1 cellular context compared by ENCODE assay signal in the genomic region with DNA sequence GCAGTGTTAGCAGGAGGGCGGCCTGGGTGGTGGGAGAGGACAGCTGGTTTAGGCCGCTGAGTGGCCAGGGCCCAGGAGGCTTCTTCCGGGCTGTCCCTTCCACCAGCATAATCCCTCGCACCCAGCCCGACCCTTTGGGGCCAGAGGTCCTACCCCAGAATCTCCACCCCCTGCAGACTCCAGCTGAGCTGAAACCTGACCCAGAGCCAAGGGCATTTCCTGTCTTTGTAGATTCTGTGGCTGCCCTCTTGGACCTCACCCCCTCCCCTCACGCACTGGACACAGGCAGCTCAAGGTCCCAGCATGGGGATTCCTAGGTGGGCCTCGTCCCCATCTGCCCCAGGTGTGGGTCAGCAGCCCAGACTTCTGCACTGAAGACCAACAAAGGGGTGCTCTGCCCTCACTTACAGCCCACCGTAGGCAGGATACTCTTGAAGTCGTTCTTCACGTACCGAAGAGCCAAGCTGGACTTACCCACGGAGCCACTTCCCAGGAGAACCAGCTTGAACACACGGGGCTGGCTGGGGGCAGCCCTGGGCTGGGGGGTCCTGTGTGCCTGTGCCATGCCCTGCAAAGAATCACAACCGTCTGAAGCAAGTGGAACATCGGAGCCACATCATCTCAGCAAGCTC.
TF ChIP-seq lines count a peak whose summit lies in the region.

No MANE protein-coding gene starts in this region.

TF ChIP-seq in HepG2, 621 proteins besides CTCF, POLR2A, EP300 and RAD21 (continued from another document and continues in another):
- TF ChIP-seq, protein P1, sequence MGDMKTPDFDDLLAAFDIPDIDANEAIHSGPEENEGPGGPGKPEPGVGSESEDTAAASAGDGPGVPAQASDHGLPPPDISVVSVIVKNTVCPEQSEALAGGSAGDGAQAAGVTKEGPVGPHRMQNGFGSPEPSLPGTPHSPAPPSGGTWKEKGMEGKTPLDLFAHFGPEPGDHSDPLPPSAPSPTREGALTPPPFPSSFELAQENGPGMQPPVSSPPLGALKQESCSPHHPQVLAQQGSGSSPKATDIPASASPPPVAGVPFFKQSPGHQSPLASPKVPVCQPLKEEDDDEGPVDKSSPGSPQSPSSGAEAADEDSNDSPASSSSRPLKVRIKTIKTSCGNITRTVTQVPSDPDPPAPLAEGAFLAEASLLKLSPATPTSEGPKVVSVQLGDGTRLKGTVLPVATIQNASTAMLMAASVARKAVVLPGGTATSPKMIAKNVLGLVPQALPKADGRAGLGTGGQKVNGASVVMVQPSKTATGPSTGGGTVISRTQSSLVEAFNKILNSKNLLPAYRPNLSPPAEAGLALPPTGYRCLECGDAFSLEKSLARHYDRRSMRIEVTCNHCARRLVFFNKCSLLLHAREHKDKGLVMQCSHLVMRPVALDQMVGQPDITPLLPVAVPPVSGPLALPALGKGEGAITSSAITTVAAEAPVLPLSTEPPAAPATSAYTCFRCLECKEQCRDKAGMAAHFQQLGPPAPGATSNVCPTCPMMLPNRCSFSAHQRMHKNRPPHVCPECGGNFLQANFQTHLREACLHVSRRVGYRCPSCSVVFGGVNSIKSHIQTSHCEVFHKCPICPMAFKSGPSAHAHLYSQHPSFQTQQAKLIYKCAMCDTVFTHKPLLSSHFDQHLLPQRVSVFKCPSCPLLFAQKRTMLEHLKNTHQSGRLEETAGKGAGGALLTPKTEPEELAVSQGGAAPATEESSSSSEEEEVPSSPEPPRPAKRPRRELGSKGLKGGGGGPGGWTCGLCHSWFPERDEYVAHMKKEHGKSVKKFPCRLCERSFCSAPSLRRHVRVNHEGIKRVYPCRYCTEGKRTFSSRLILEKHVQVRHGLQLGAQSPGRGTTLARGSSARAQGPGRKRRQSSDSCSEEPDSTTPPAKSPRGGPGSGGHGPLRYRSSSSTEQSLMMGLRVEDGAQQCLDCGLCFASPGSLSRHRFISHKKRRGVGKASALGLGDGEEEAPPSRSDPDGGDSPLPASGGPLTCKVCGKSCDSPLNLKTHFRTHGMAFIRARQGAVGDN (CRISPR knock-in tag; IDR thresholded peaks at IDR 0.05) = peak; percentile 98
- TF ChIP-seq, protein P2, sequence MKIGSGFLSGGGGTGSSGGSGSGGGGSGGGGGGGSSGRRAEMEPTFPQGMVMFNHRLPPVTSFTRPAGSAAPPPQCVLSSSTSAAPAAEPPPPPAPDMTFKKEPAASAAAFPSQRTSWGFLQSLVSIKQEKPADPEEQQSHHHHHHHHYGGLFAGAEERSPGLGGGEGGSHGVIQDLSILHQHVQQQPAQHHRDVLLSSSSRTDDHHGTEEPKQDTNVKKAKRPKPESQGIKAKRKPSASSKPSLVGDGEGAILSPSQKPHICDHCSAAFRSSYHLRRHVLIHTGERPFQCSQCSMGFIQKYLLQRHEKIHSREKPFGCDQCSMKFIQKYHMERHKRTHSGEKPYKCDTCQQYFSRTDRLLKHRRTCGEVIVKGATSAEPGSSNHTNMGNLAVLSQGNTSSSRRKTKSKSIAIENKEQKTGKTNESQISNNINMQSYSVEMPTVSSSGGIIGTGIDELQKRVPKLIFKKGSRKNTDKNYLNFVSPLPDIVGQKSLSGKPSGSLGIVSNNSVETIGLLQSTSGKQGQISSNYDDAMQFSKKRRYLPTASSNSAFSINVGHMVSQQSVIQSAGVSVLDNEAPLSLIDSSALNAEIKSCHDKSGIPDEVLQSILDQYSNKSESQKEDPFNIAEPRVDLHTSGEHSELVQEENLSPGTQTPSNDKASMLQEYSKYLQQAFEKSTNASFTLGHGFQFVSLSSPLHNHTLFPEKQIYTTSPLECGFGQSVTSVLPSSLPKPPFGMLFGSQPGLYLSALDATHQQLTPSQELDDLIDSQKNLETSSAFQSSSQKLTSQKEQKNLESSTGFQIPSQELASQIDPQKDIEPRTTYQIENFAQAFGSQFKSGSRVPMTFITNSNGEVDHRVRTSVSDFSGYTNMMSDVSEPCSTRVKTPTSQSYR (CRISPR knock-in tag; IDR thresholded peaks at IDR 0.05; ENCODE audit: borderline replicate concordance) = peak; percentile 84
- TF ChIP-seq BRCA1 (CRISPR knock-in tag; IDR thresholded peaks at IDR 0.05) (0 out of 2 replicates have a peak, but pooled peaks have one; percentile 80), NR1H2 (CRISPR knock-in tag; IDR thresholded peaks at IDR 0.05; ENCODE audit: borderline replicate concordance, low read depth) (peak; percentile 54; the same call in 1 of the 2 replicates), PCBP1 (IDR thresholded peaks at IDR 0.05; ENCODE audit: borderline replicate concordance, low read depth, low read length) (no peak), CHD4 (IDR thresholded peaks at IDR 0.05; ENCODE audit: borderline replicate concordance, low read length) (0 out of 2 replicates have a peak, but pooled peaks have one; percentile 42), ELF1 (CRISPR knock-in tag; IDR thresholded peaks at IDR 0.05) (peak; percentile 89), ZNF329 (CRISPR knock-in tag; IDR thresholded peaks at IDR 0.05; ENCODE audit: low read depth) (no peak), EHMT2 (IDR thresholded peaks at IDR 0.05; ENCODE audit: borderline replicate concordance, low read depth, low read length) (no peak), TCF7L2 (IDR thresholded peaks at IDR 0.05; ENCODE audit: low read depth, low read length) (no peak), SP5 (CRISPR knock-in tag; IDR thresholded peaks at IDR 0.05; ENCODE audit: borderline replicate concordance, low read depth) (peak; percentile 99), ZNF781 (CRISPR knock-in tag; IDR thresholded peaks at IDR 0.05; ENCODE audit: borderline replicate concordance, not compliant biosample characterization) (no peak), SIN3B (IDR thresholded peaks at IDR 0.05; ENCODE audit: low read length) (no peak), ZNF326 (CRISPR knock-in tag; IDR thresholded peaks at IDR 0.05; ENCODE audit: borderline replicate concordance) (no peak)
- TF ChIP-seq, protein P3, sequence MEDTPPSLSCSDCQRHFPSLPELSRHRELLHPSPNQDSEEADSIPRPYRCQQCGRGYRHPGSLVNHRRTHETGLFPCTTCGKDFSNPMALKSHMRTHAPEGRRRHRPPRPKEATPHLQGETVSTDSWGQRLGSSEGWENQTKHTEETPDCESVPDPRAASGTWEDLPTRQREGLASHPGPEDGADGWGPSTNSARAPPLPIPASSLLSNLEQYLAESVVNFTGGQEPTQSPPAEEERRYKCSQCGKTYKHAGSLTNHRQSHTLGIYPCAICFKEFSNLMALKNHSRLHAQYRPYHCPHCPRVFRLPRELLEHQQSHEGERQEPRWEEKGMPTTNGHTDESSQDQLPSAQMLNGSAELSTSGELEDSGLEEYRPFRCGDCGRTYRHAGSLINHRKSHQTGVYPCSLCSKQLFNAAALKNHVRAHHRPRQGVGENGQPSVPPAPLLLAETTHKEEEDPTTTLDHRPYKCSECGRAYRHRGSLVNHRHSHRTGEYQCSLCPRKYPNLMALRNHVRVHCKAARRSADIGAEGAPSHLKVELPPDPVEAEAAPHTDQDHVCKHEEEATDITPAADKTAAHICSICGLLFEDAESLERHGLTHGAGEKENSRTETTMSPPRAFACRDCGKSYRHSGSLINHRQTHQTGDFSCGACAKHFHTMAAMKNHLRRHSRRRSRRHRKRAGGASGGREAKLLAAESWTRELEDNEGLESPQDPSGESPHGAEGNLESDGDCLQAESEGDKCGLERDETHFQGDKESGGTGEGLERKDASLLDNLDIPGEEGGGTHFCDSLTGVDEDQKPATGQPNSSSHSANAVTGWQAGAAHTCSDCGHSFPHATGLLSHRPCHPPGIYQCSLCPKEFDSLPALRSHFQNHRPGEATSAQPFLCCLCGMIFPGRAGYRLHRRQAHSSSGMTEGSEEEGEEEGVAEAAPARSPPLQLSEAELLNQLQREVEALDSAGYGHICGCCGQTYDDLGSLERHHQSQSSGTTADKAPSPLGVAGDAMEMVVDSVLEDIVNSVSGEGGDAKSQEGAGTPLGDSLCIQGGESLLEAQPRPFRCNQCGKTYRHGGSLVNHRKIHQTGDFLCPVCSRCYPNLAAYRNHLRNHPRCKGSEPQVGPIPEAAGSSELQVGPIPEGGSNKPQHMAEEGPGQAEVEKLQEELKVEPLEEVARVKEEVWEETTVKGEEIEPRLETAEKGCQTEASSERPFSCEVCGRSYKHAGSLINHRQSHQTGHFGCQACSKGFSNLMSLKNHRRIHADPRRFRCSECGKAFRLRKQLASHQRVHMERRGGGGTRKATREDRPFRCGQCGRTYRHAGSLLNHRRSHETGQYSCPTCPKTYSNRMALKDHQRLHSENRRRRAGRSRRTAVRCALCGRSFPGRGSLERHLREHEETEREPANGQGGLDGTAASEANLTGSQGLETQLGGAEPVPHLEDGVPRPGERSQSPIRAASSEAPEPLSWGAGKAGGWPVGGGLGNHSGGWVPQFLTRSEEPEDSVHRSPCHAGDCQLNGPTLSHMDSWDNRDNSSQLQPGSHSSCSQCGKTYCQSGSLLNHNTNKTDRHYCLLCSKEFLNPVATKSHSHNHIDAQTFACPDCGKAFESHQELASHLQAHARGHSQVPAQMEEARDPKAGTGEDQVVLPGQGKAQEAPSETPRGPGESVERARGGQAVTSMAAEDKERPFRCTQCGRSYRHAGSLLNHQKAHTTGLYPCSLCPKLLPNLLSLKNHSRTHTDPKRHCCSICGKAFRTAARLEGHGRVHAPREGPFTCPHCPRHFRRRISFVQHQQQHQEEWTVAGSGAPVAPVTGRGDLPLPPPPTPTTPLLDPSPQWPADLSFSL (CRISPR knock-in tag; IDR thresholded peaks at IDR 0.05) = no peak
- TF ChIP-seq, protein P4, sequence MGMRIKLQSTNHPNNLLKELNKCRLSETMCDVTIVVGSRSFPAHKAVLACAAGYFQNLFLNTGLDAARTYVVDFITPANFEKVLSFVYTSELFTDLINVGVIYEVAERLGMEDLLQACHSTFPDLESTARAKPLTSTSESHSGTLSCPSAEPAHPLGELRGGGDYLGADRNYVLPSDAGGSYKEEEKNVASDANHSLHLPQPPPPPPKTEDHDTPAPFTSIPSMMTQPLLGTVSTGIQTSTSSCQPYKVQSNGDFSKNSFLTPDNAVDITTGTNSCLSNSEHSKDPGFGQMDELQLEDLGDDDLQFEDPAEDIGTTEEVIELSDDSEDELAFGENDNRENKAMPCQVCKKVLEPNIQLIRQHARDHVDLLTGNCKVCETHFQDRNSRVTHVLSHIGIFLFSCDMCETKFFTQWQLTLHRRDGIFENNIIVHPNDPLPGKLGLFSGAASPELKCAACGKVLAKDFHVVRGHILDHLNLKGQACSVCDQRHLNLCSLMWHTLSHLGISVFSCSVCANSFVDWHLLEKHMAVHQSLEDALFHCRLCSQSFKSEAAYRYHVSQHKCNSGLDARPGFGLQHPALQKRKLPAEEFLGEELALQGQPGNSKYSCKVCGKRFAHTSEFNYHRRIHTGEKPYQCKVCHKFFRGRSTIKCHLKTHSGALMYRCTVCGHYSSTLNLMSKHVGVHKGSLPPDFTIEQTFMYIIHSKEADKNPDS (CRISPR knock-in tag; IDR thresholded peaks at IDR 0.05) = 0 out of 2 replicates have a peak, but pooled peaks have one; percentile 29
- TF ChIP-seq, protein P5, sequence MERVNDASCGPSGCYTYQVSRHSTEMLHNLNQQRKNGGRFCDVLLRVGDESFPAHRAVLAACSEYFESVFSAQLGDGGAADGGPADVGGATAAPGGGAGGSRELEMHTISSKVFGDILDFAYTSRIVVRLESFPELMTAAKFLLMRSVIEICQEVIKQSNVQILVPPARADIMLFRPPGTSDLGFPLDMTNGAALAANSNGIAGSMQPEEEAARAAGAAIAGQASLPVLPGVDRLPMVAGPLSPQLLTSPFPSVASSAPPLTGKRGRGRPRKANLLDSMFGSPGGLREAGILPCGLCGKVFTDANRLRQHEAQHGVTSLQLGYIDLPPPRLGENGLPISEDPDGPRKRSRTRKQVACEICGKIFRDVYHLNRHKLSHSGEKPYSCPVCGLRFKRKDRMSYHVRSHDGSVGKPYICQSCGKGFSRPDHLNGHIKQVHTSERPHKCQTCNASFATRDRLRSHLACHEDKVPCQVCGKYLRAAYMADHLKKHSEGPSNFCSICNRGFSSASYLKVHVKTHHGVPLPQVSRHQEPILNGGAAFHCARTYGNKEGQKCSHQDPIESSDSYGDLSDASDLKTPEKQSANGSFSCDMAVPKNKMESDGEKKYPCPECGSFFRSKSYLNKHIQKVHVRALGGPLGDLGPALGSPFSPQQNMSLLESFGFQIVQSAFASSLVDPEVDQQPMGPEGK (CRISPR knock-in tag; IDR thresholded peaks at IDR 0.05) = peak; percentile 93
- TF ChIP-seq, protein P6, sequence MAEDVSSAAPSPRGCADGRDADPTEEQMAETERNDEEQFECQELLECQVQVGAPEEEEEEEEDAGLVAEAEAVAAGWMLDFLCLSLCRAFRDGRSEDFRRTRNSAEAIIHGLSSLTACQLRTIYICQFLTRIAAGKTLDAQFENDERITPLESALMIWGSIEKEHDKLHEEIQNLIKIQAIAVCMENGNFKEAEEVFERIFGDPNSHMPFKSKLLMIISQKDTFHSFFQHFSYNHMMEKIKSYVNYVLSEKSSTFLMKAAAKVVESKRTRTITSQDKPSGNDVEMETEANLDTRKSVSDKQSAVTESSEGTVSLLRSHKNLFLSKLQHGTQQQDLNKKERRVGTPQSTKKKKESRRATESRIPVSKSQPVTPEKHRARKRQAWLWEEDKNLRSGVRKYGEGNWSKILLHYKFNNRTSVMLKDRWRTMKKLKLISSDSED (CRISPR knock-in tag; IDR thresholded peaks at IDR 0.05) = no peak
- TF ChIP-seq, protein P7, sequence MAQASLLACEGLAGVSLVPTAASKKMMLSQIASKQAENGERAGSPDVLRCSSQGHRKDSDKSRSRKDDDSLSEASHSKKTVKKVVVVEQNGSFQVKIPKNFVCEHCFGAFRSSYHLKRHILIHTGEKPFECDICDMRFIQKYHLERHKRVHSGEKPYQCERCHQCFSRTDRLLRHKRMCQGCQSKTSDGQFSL (CRISPR knock-in tag; IDR thresholded peaks at IDR 0.05) = peak; percentile 66; the same call in 1 of the 2 replicates
- TF ChIP-seq, protein P8, sequence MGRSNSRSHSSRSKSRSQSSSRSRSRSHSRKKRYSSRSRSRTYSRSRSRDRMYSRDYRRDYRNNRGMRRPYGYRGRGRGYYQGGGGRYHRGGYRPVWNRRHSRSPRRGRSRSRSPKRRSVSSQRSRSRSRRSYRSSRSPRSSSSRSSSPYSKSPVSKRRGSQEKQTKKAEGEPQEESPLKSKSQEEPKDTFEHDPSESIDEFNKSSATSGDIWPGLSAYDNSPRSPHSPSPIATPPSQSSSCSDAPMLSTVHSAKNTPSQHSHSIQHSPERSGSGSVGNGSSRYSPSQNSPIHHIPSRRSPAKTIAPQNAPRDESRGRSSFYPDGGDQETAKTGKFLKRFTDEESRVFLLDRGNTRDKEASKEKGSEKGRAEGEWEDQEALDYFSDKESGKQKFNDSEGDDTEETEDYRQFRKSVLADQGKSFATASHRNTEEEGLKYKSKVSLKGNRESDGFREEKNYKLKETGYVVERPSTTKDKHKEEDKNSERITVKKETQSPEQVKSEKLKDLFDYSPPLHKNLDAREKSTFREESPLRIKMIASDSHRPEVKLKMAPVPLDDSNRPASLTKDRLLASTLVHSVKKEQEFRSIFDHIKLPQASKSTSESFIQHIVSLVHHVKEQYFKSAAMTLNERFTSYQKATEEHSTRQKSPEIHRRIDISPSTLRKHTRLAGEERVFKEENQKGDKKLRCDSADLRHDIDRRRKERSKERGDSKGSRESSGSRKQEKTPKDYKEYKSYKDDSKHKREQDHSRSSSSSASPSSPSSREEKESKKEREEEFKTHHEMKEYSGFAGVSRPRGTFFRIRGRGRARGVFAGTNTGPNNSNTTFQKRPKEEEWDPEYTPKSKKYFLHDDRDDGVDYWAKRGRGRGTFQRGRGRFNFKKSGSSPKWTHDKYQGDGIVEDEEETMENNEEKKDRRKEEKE (IDR thresholded peaks at IDR 0.05) = no peak
- TF ChIP-seq, protein P9, sequence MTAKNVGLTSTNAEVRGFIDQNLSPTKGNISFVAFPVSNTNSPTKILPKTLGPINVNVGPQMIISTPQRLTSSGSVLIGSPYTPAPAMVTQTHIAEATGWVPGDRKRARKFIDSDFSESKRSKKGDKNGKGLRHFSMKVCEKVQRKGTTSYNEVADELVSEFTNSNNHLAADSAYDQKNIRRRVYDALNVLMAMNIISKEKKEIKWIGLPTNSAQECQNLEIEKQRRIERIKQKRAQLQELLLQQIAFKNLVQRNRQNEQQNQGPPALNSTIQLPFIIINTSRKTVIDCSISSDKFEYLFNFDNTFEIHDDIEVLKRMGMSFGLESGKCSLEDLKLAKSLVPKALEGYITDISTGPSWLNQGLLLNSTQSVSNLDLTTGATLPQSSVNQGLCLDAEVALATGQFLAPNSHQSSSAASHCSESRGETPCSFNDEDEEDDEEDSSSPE (CRISPR knock-in tag; IDR thresholded peaks at IDR 0.05) = peak; percentile 74
